Comparison of ENCODE assay signal across 9 cellular contexts in the genomic region with DNA sequence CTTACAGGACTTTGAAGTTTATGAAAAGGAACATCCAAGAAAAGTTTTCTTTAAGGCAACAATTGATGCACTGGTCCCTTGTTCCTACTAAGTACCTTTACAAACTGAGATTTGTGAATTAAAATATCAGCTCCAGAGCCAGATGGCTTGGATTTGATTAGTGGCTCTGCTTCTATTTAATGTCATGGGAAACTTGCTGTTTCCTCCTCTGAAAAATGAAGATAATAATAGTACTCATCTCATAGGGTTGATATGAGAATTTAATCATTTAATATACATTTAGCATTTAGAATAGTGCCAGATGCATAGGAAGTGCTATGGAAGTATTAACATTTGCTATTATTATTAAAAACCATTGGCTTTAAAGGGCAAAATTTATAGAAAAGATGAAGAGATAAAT. TPM values are rescaled to one million over a fixed set of nuclear protein-coding genes. Genes with fewer than 3 reads are reported as not detected.
"Had no signal": no experiment of that assay in that cellular context is flagged by ENCODE, and none has a peak within 500 bp of the region (broad histone marks: within the 10 kb centered on the region; RNA-seq: fewer than 3 reads in every experiment).

No MANE protein-coding gene starts in this region.

- ATAC-seq: HCT116, HepG2 had no signal

- DNase-seq: GM23248, GOT3, H7, HFFc6 had no signal

- H3K4me3 ChIP-seq: GM23248, HAP-1 had no signal

- H3K9me3 ChIP-seq: HAP-1 had no signal

- H3K36me3 ChIP-seq: HAP-1 had no signal

- FAIRE-seq: HepG2 had no signal

- H3K27ac ChIP-seq: GM23248, HL-60 had no signal

RNA-seq across cellular contexts. Expression of a gene that starts 2.6 kb away (rescaled TPM):
- polyA plus RNA-seq: IgD-negative memory B cell had no signal
